Comparison of ENCODE assay signal across 10 cellular contexts in genomic region chr1:206979379-206980043, GRCh38. TPM values are rescaled to one million over a fixed set of nuclear protein-coding genes. Genes with fewer than 3 reads are reported as not detected.
DNase-seq lines count a peak whose midpoint lies in the region; ATAC-seq and FAIRE-seq lines count a peak whose summit lies in the region.
"Had no signal": no experiment of that assay in that cellular context is flagged by ENCODE, and none has a peak within 500 bp of the region (broad histone marks: within the 10 kb centered on the region; RNA-seq: fewer than 3 reads in every experiment).

No MANE protein-coding gene starts in this region.

- peak; percentile 8 for DNase-seq in DMS114 treated with DMSO at 0.1 percent for 48 hours (lab: John Stamatoyannopoulos, UW; ENCODE audit: unreplicated experiment)
- peak; percentile 27 for DNase-seq in HTR-8/SVneo (ENCODE audit: insufficient read length, low spot score)
- DNase-seq in amniotic epithelial cell (ENCODE audit: low read depth): peak; percentile 34
- peak; percentile 48 for DNase-seq in mesenchymal stem cell
- no peak for DNase-seq in 8988T
- no peak for DNase-seq in hippocampal formation (lab: John Stamatoyannopoulos, UW)
- DNase-seq in germinal center (ENCODE audit: low spot score): no peak

- H3K27ac ChIP-seq in mesenchymal stem cell (ENCODE audit: low read length, poor library complexity, severe bottlenecking): no peak overlapping the region

- H3K4me3 ChIP-seq in mesenchymal stem cell (ENCODE audit: insufficient read depth in 1 of 2, low read depth in 1 of 2, low read length in 2 of 2): no peak overlapping the region

- no peak overlapping the region for H3K14ac ChIP-seq in mesenchymal stem cell (ENCODE audit: low read length in 2 of 2)

- FAIRE-seq in HTR-8/SVneo (lab: Jason Lieb, UNC): no peak
- FAIRE-seq: endometrium had no signal

- H4K91ac ChIP-seq in mesenchymal stem cell (ENCODE audit: low read length): no peak overlapping the region

- H2AFZ ChIP-seq in mesenchymal stem cell (ENCODE audit: low read depth, low read length): no peak overlapping the region

- no peak overlapping the region for H2BK120ac ChIP-seq in mesenchymal stem cell (ENCODE audit: low read depth, low read length)

- H3K79me1 ChIP-seq in mesenchymal stem cell (replicated peaks; ENCODE audit: low read length, poor library complexity, severe bottlenecking): no peaks in the 10 kb centered on the region

- H3K27me3 ChIP-seq in mesenchymal stem cell (ENCODE audit: control insufficient read depth in 1 of 2, insufficient read depth in 1 of 2, low read length in 2 of 2): peaks cover 24 to 32% of the 10 kb centered on the region in 2 experiments

- H4K8ac ChIP-seq in mesenchymal stem cell (ENCODE audit: low read length): no peak overlapping the region

- H3K9me3 ChIP-seq in mesenchymal stem cell (ENCODE audit: control insufficient read depth, low read length): no peaks in the 10 kb centered on the region

- H2BK15ac ChIP-seq in mesenchymal stem cell (ENCODE audit: low read depth, poor library complexity, severe bottlenecking): no peak overlapping the region

- H2AK5ac ChIP-seq in mesenchymal stem cell (ENCODE audit: low read length, severe bottlenecking): no peak overlapping the region

- no peak overlapping the region for H3K18ac ChIP-seq in mesenchymal stem cell (ENCODE audit: low read depth in 1 of 2, low read length in 2 of 2)

- H3K4ac ChIP-seq in mesenchymal stem cell (ENCODE audit: low read depth in 1 of 2, low read length in 2 of 2): no peak overlapping the region

- no peak overlapping the region for H2BK5ac ChIP-seq in mesenchymal stem cell (ENCODE audit: low read depth, low read length, poor library complexity, severe bottlenecking)

- H3K9ac ChIP-seq in mesenchymal stem cell (ENCODE audit: low read length): no peak overlapping the region

- no peak for ATAC-seq in HG03097 (IDR thresholded peaks at IDR 0.05; ENCODE audit: low FRiP score, unreplicated experiment)

- no peaks in the 10 kb centered on the region for H3K36me3 ChIP-seq in mesenchymal stem cell (ENCODE audit: control insufficient read depth in 1 of 2, insufficient read depth in 2 of 2, low read depth in 1 of 2, low read length in 2 of 2)

- no peaks in the 10 kb centered on the region for H3K4me1 ChIP-seq in mesenchymal stem cell (ENCODE audit: control insufficient read depth, insufficient read depth, low read depth, low read length)

- 48% methylated on average over 2 of the region's 3 CpGs for WGBS in mesenchymal stem cell

- H3K4me2 ChIP-seq in mesenchymal stem cell (ENCODE audit: low read length, poor library complexity, severe bottlenecking): no peak overlapping the region

- H3K23ac ChIP-seq in mesenchymal stem cell (ENCODE audit: low read length in 2 of 2): no peak overlapping the region

- no peak overlapping the region for H2BK12ac ChIP-seq in mesenchymal stem cell (ENCODE audit: low read length in 2 of 2)

RNA-seq across cellular contexts. Expression of gene FCAMR, which starts 9.3 kb away (rescaled TPM):
- polyA plus RNA-seq in mesenchymal stem cell (2013, experiment 1 of 2): not detected
- not detected for polyA plus RNA-seq in mesenchymal stem cell (2013, experiment 2 of 2)
- polyA plus RNA-seq: IgD-negative memory B cell had no signal

RNA-seq across cellular contexts. Expression of gene PIGR, which starts 33.2 kb away (rescaled TPM):
- not detected for polyA plus RNA-seq in mesenchymal stem cell (2013, experiment 1 of 2)
- polyA plus RNA-seq in mesenchymal stem cell (2013, experiment 2 of 2): not detected

RNA-seq across cellular contexts. Expression of gene C1orf116, which starts 53.0 kb away (rescaled TPM):
- polyA plus RNA-seq in mesenchymal stem cell (2013, experiment 1 of 2): 0.01 TPM
- polyA plus RNA-seq in mesenchymal stem cell (2013, experiment 2 of 2): 0.01 TPM

RNA-seq across cellular contexts. Expression of gene FCMR, which starts 57.8 kb away (rescaled TPM):
- polyA plus RNA-seq in mesenchymal stem cell (2013, experiment 1 of 2): 3.9 TPM
- polyA plus RNA-seq in mesenchymal stem cell (2013, experiment 2 of 2): 3.5 TPM

Comparison
In these comparisons a context has a peak if more than half of its experiments do, and no peak if none do; other contexts are left out.
1. DNase-seq: peak in DMS114 treated with DMSO at 0.1 percent for 48 hours (single experiment), HTR-8/SVneo (single experiment), amniotic epithelial cell (single experiment) and mesenchymal stem cell (single experiment); none in 8988T (single experiment), hippocampal formation (0 of 2) and germinal center (single experiment).